8 cellular contexts compared by ENCODE assay signal in the genomic region with DNA sequence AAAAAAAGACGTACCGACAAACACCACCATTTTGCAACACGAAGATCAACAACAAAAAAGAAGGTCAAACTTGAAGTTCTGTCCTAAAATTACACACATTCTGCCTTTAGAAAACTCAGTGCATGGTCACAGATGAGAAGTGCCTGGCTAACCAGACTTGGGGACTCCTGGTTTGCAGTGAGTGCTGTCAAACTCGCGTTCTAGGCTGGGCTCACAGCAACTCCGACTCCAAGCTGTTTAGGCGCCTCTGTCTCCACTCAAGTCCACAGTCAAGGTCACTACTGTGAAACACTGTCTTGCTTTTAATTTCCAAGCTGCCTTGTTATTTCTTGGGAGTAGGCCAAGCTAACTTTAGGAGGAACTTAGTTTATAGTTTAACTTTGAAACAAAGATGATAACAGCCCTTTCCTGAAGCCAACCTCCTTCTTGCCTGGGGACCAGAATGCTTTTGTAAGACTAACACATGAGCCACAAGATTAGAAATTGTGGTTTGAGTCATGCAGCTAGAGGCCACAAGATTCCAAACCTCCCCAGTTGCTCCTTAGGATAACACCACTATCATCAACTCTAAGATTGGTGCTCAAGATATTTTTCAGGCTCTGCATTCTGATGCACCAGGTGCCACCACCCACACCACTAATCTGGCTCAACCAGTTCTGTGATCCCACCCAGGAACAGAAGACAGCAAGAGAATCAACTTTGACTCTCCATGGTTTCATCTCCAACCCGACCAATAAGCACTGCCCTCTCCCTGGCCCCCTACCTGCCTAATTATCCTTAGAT. TPM values are rescaled to one million over a fixed set of nuclear protein-coding genes. Genes with fewer than 3 reads are reported as not detected.
DNase-seq lines count a peak whose midpoint lies in the region; ATAC-seq, FAIRE-seq and TF ChIP-seq lines count a peak whose summit lies in the region.

No MANE protein-coding gene starts in this region.

- no peaks in the 10 kb centered on the region for H3K9me1 ChIP-seq in keratinocyte (ENCODE audit: control insufficient read depth, extremely low read depth, insufficient read depth, low read length)

- peak; percentile 66 for FAIRE-seq in keratinocyte (lab: Jason Lieb, UNC)

- CTCF ChIA-PET in activated CD8-positive, alpha-beta memory T cell treated with anti-CD3 and anti-CD28 coated beads, Interleukin-2, amount 10 ng/mL, durations not matched to agents 7 days and 5 days (lab: Charles Lee): interaction anchor here (0.6 to 1.5 kb wide), 3 partner anchors 9 to 121 kb away, joined by 3 to 4 read pairs (median 3); no protein-coding TSS in a partner anchor

- 96% methylated on average over 8 of the region's 8 CpGs for WGBS in heart right ventricle, 2 donors

- peaks cover 4% of the 10 kb centered on the region for H3K36me3 ChIP-seq in left ventricle myocardium inferior
- peaks cover 0 to 14% (median 0%) of the 10 kb centered on the region in 9 donors for H3K36me3 ChIP-seq in heart right ventricle
- peaks cover 5 to 17% of the 10 kb centered on the region in 2 experiments for H3K36me3 ChIP-seq in keratinocyte (ENCODE audit: control insufficient read depth in 2 of 2, extremely low read depth in 1 of 2, insufficient read depth in 2 of 2, low read length in 2 of 2)

- H3K9ac ChIP-seq in keratinocyte (ENCODE audit: control insufficient read depth, extremely low read depth, insufficient read depth, low read length): no peak overlapping the region

- H3K79me2 ChIP-seq in keratinocyte (ENCODE audit: control insufficient read depth, insufficient read depth, low read length): peaks cover 22% of the 10 kb centered on the region

- intact Hi-C loops in left ventricle myocardium inferior (cut with micrococcal nuclease) (no loop called here), heart right ventricle (cut with DNase I) (loop anchor here in 3 of 10 donors (5.0 to 10.0 kb wide), 3 partner anchors 58 to 211 kb away; partner anchors contain the start of gene PDGFA (in 2 of the 3))

- H3K9me3 ChIP-seq in left ventricle myocardium inferior (replicated peaks) (peaks cover 12% of the 10 kb centered on the region), heart right ventricle (peaks cover 0 to 7% (median 0%) of the 10 kb centered on the region in 11 donors), keratinocyte (ENCODE audit: control insufficient read depth, low read depth, low read length) (peaks cover 6% of the 10 kb centered on the region)

- peak overlapping the region; percentile 70 for H3K4me3 Mint-ChIP-seq in activated CD8-positive, alpha-beta memory T cell treated with anti-CD3 and anti-CD28 coated beads, Interleukin-2, amount 10 ng/mL, durations not matched to agents 7 days and 5 days

- no peak overlapping the region for H2AFZ ChIP-seq in keratinocyte (ENCODE audit: control insufficient read depth, low read length)

- H3K4me2 ChIP-seq in keratinocyte (ENCODE audit: control insufficient read depth, extremely low read depth, insufficient read depth, low read depth, low read length): peak overlapping the region; percentile 87

- peaks cover 28% of the 10 kb centered on the region for H3K4me1 Mint-ChIP-seq in activated CD8-positive, alpha-beta memory T cell treated with anti-CD3 and anti-CD28 coated beads, Interleukin-2, amount 10 ng/mL, durations not matched to agents 7 days and 5 days

- H3K27ac ChIP-seq in left ventricle myocardium inferior (replicated peaks) (no peak overlapping the region), heart right ventricle (peak overlapping the region in 1 of 10 donors; percentile 83), keratinocyte (ENCODE audit: control insufficient read depth, insufficient read depth, low read length) (no peak overlapping the region)

- H3K27me3 ChIP-seq in left ventricle myocardium inferior (ENCODE audit: low read depth) (no peaks in the 10 kb centered on the region), heart right ventricle (no peaks in the 10 kb centered on the region), keratinocyte (ENCODE audit: control insufficient read depth, extremely low read depth, insufficient read depth, low read length) (no peaks in the 10 kb centered on the region)

- H3K27ac Mint-ChIP-seq in activated CD8-positive, alpha-beta memory T cell treated with anti-CD3 and anti-CD28 coated beads, Interleukin-2, amount 10 ng/mL, durations not matched to agents 7 days and 5 days: peak overlapping the region; percentile 63

- H3K4me3 ChIP-seq in left ventricle myocardium inferior (peak overlapping the region; percentile 87), heart right ventricle (peak overlapping the region in 4 of 10 donors; percentile 66 to 74 (median 66)), keratinocyte (ENCODE audit: control insufficient read depth in 2 of 3, extremely low read depth in 1 of 3, insufficient read depth in 2 of 3, low read depth in 1 of 3, low read length in 3 of 3) (peak overlapping the region; percentile 48 to 68 (median 65))

- peaks cover 2% of the 10 kb centered on the region for H4K20me1 ChIP-seq in keratinocyte (ENCODE audit: control insufficient read depth, extremely low read depth, insufficient read depth, low read length)

- peaks cover 21% of the 10 kb centered on the region for H3K9me3 Mint-ChIP-seq in activated CD8-positive, alpha-beta memory T cell treated with anti-CD3 and anti-CD28 coated beads, Interleukin-2, amount 10 ng/mL, durations not matched to agents 7 days and 5 days (ENCODE audit: low read depth)

- peaks cover 41% of the 10 kb centered on the region for H3K4me1 ChIP-seq in left ventricle myocardium inferior
- H3K4me1 ChIP-seq in heart right ventricle: peaks cover 4 to 27% (median 18%) of the 10 kb centered on the region in 9 donors
- peaks cover 18% of the 10 kb centered on the region for H3K4me1 ChIP-seq in keratinocyte (ENCODE audit: control insufficient read depth, extremely low read depth, insufficient read depth, low read length)

- no peaks in the 10 kb centered on the region for H3K27me3 Mint-ChIP-seq in activated CD8-positive, alpha-beta memory T cell treated with anti-CD3 and anti-CD28 coated beads, Interleukin-2, amount 10 ng/mL, durations not matched to agents 7 days and 5 days

- no peak for ATAC-seq in heart right ventricle
- no peak for ATAC-seq in activated CD8-positive, alpha-beta memory T cell treated with anti-CD3 and anti-CD28 coated beads, Interleukin-2, amount 10 ng/mL, durations not matched to agents 7 days and 5 days
- no peak for ATAC-seq in HG03354 (IDR thresholded peaks at IDR 0.05; ENCODE audit: poor library complexity, severe bottlenecking, unreplicated experiment)
- no peak for ATAC-seq in GM19395 (IDR thresholded peaks at IDR 0.05; ENCODE audit: unreplicated experiment)

- dilution Hi-C loops in keratinocyte (cut with MboI; ENCODE audit: extremely low pct_ligation_motif_present, low sequenced_read_pairs): no loop called here

- TF ChIP-seq CTCF in left ventricle myocardium inferior (IDR thresholded peaks at IDR 0.05; ENCODE audit: borderline replicate concordance) (no peak), heart right ventricle (IDR thresholded peaks at IDR 0.05) (no peak), keratinocyte (optimal IDR thresholded peaks at IDR 0.05 in 1 of 3, IDR thresholded peaks at IDR 0.05 in 1 of 3, conservative IDR thresholded peaks at IDR 0.05 in 1 of 3; ENCODE audit: extremely low read depth in 1 of 3, insufficient read depth in 2 of 3, low read length in 3 of 3) (no peak)

- no peak for DNase-seq in left ventricle myocardium inferior
- DNase-seq in heart right ventricle: no peak
- DNase-seq in activated CD8-positive, alpha-beta memory T cell treated with anti-CD3 and anti-CD28 coated beads, Interleukin-2, amount 10 ng/mL, durations not matched to agents 7 days and 5 days: no peak
- DNase-seq in keratinocyte (ENCODE audit: low read depth, low spot score): peak; percentile 33
- peak; percentile 32 for DNase-seq in ureter (ENCODE audit: low spot score)
- no peak for DNase-seq in stimulated activated naive CD4-positive, alpha-beta T cell (lab: John Stamatoyannopoulos, UW)

- peaks cover 43% of the 10 kb centered on the region for H3K36me3 Mint-ChIP-seq in activated CD8-positive, alpha-beta memory T cell treated with anti-CD3 and anti-CD28 coated beads, Interleukin-2, amount 10 ng/mL, durations not matched to agents 7 days and 5 days

RNA-seq across cellular contexts. Expression of gene DNAAF5, which starts 1.1 kb away (rescaled TPM):
- 18.1 TPM for total RNA-seq in left ventricle myocardium inferior
- total RNA-seq in heart right ventricle: 10 to 100 TPM; 18.0 to 30.0 (median 25.3) TPM
- polyA plus RNA-seq in heart right ventricle: 10 to 100 TPM; 10.4 to 12.8 TPM
- 10 to 100 TPM; 22.3 to 27.5 TPM for total RNA-seq in activated CD8-positive, alpha-beta memory T cell treated with anti-CD3 and anti-CD28 coated beads, Interleukin-2, amount 10 ng/mL, durations not matched to agents 7 days and 5 days
- polyA plus RNA-seq in keratinocyte: 10.1 to 33.5 TPM (median 16.3 TPM) in 3 replicates
- 9.7 TPM for polyA plus RNA-seq in keratinocyte (2011; ENCODE audit: low read depth)
- polyA plus RNA-seq in keratinocyte (2011; cell fraction: cytosol; rRNA removed): 16.6 and 30.9 TPM in 2 replicates
- 26.2 and 40.3 TPM in 2 replicates for polyA plus RNA-seq in keratinocyte (2011; cell fraction: nucleus; rRNA removed)
- polyA plus RNA-seq in keratinocyte (2012; ENCODE audit: low replicate concordance): 10.4 and 29.6 TPM in 2 replicates
- polyA minus RNA-seq in keratinocyte: 18.5 to 56.8 TPM (median 25.8 TPM) in 3 replicates
- 50.3 TPM for polyA minus RNA-seq in keratinocyte (2011; cell fraction: cytosol; rRNA and poly(A)+ RNA removed)
- 33.9 and 34.2 TPM in 2 replicates for polyA minus RNA-seq in keratinocyte (2011; cell fraction: nucleus; rRNA and poly(A)+ RNA removed)
- total RNA-seq in ureter: 35.1 TPM

RNA-seq across cellular contexts. Expression of gene PRKAR1B, which starts 1.7 kb away (rescaled TPM):
- 14.2 TPM for total RNA-seq in left ventricle myocardium inferior
- total RNA-seq in heart right ventricle: 10 to 100 TPM; 14.5 to 24.5 (median 21.2) TPM
- 10 to 100 TPM in 1 of 2 donors, 1 to 10 TPM in 1; 5.0 to 15.7 TPM for polyA plus RNA-seq in heart right ventricle
- 10 to 100 TPM; 22.6 to 25.0 TPM for total RNA-seq in activated CD8-positive, alpha-beta memory T cell treated with anti-CD3 and anti-CD28 coated beads, Interleukin-2, amount 10 ng/mL, durations not matched to agents 7 days and 5 days
- 10.2 to 14.2 TPM (median 10.8 TPM) in 3 replicates for polyA plus RNA-seq in keratinocyte
- polyA plus RNA-seq in keratinocyte (2011; ENCODE audit: low read depth): 8.5 TPM
- polyA plus RNA-seq in keratinocyte (2011; cell fraction: cytosol; rRNA removed): 9.9 and 17.7 TPM in 2 replicates
- 14.7 and 17.8 TPM in 2 replicates for polyA plus RNA-seq in keratinocyte (2011; cell fraction: nucleus; rRNA removed)
- 5.8 and 23.3 TPM in 2 replicates for polyA plus RNA-seq in keratinocyte (2012; ENCODE audit: low replicate concordance)
- polyA minus RNA-seq in keratinocyte: 10.0 to 30.0 TPM (median 25.4 TPM) in 3 replicates
- polyA minus RNA-seq in keratinocyte (2011; cell fraction: cytosol; rRNA and poly(A)+ RNA removed): 24.4 TPM
- polyA minus RNA-seq in keratinocyte (2011; cell fraction: nucleus; rRNA and poly(A)+ RNA removed): 8.1 and 15.0 TPM in 2 replicates
- 20.5 TPM for total RNA-seq in ureter

Comparison
In these comparisons a context has a peak if more than half of its experiments do, and no peak if none do; other contexts are left out.
1. DNase-seq: peak in keratinocyte (single experiment) and ureter (single experiment); none in left ventricle myocardium inferior (single experiment), heart right ventricle (0 of 2), activated CD8-positive, alpha-beta memory T cell treated with anti-CD3 and anti-CD28 coated beads, Interleukin-2, amount 10 ng/mL, durations not matched to agents 7 days and 5 days (single experiment) and stimulated activated naive CD4-positive, alpha-beta T cell (0 of 6).